11 cellular contexts compared by ENCODE assay signal in the genomic region with DNA sequence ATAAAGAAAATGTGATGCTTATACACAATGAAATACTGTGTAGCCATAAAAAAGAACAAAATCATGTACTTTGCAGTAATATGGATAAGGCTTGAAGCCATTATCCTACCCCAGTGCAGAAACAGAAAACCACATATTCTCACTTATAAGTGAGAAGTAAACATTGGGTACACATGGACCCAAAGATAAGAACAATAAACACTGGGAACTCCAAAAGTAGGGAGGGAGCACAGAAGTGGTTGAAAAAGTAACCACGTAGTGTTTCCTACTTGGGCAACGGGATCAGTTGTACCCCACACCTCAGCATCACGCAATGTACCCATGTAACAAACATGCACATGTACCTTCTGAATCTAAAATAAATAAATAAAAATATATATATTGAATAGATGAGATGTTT.
"Had no signal": no experiment of that assay in that cellular context is flagged by ENCODE, and none has a peak within 500 bp of the region (broad histone marks: within the 10 kb centered on the region; RNA-seq: fewer than 3 reads in every experiment).

No MANE protein-coding gene starts in this region.

- FAIRE-seq: H1, H54 had no signal

- ATAC-seq: GM23338, HCT116 had no signal

- H3K4me2 ChIP-seq: GM23338 had no signal

- H3K4me3 ChIP-seq: GM23248, GM23338, HAP-1 had no signal

- H3K27ac ChIP-seq: GM23248 had no signal

- H3K4me1 ChIP-seq: HAP-1 had no signal

- DNase-seq: GM23248, GOT3, H7, H9, HCEC 1CT, HFFc6 had no signal

- H2AFZ ChIP-seq: GM23248, GM23338 had no signal

- H3K9ac ChIP-seq: GM23248 had no signal
